Comparison of ENCODE assay signal across 8 cellular contexts in genomic region chr11:63670738-63671321, GRCh38. TPM values are rescaled to one million over a fixed set of nuclear protein-coding genes. Genes with fewer than 3 reads are reported as not detected.
A peak's percentile ranks its signal among the peaks of the same experiment; 100 is the strongest.
DNase-seq lines count a peak whose midpoint lies in the region; ATAC-seq and TF ChIP-seq lines count a peak whose summit lies in the region.

No MANE protein-coding gene starts in this region.

- peak overlapping the region; percentile 96 for H4K12ac ChIP-seq in trophoblast cell (ENCODE audit: low read depth, low read length)

- peak overlapping the region; percentile 71 to 99 (median 93) for H3K4me3 ChIP-seq in heart right ventricle
- H3K4me3 ChIP-seq in trophoblast cell (ENCODE audit: low read depth, low read length) = peak overlapping the region; percentile 70

- peak overlapping the region; percentile 94 for H3K4me2 ChIP-seq in trophoblast cell (ENCODE audit: low read length)

- peak overlapping the region; percentile 74 for H2BK120ac ChIP-seq in trophoblast cell (ENCODE audit: insufficient read depth, low read length, poor library complexity)

- peaks cover 7% of the 10 kb centered on the region for H3K79me2 ChIP-seq in trophoblast cell (ENCODE audit: control insufficient read depth, insufficient read depth, low read length, poor library complexity)

- H3K36me3 Mint-ChIP-seq in CD4-positive, alpha-beta T cell (ENCODE audit: low read depth) = peaks cover 5% of the 10 kb centered on the region

- no peaks in the 10 kb centered on the region for H3K27me3 Mint-ChIP-seq in CD4-positive, alpha-beta T cell

- H3K4me1 ChIP-seq in heart right ventricle (peaks cover 0 to 65% (median 43%) of the 10 kb centered on the region in 9 donors), trophoblast cell (ENCODE audit: control insufficient read depth in 1 of 2, insufficient read depth in 2 of 2, low read length in 2 of 2) (peaks cover 2 to 5% of the 10 kb centered on the region in 2 experiments)

- peak overlapping the region; percentile 26 for H2BK5ac ChIP-seq in trophoblast cell (ENCODE audit: low read depth, low read length, poor library complexity)

- CTCF ChIA-PET in CD4-positive, alpha-beta T cell (lab: Charles Lee) = interaction anchor here (0.9 to 3.3 kb wide), 8 partner anchors 11 to 147 kb away, joined by 3 to 33 read pairs (median 5); partner anchors contain the start of gene RTN3

- POLR2A ChIA-PET in CD4-positive, alpha-beta T cell (lab: Charles Lee) = interaction anchor here (0.8 to 3.8 kb wide), 6 partner anchors 8 to 134 kb away, joined by 3 to 44 read pairs (median 6); partner anchors contain the start of genes PLAAT4 and RTN3

- H3K4me3 Mint-ChIP-seq in CD4-positive, alpha-beta T cell = peak overlapping the region; percentile 88

- peak in 6 of 10 experiments; percentile 3 to 42 (median 18) for DNase-seq in CD4-positive, alpha-beta T cell
- DNase-seq in RPMI7951 (ENCODE audit: low read depth) = peak; percentile 67
- peak; percentile 37 to 61 for DNase-seq in heart right ventricle
- peak; percentile 20 to 57 for DNase-seq in trophoblast cell
- no peak for DNase-seq in NCI-H2171 treated with DMSO at 0.1 percent for 48 hours (lab: John Stamatoyannopoulos, UW)

- peak overlapping the region; percentile 86 for H3K18ac ChIP-seq in trophoblast cell (ENCODE audit: low read length)

- H3K36me3 ChIP-seq in heart right ventricle (peaks cover 0 to 12% (median 0%) of the 10 kb centered on the region in 9 donors), trophoblast cell (ENCODE audit: control insufficient read depth in 1 of 2, insufficient read depth in 2 of 2, low read length in 2 of 2) (peaks cover 0 to 3% of the 10 kb centered on the region in 2 experiments)

- no peaks in the 10 kb centered on the region for H3K9me3 Mint-ChIP-seq in CD4-positive, alpha-beta T cell

- peak overlapping the region; percentile 70 for H3K4ac ChIP-seq in trophoblast cell (ENCODE audit: low read depth, low read length)

- H3K23ac ChIP-seq in trophoblast cell (ENCODE audit: low read length) = no peak overlapping the region

- H3K9me3 ChIP-seq in CD4-positive, alpha-beta T cell (ENCODE audit: control insufficient read depth, low read length) = no peaks in the 10 kb centered on the region
- H3K9me3 ChIP-seq in heart right ventricle (no peaks in the 10 kb centered on the region), trophoblast cell (ENCODE audit: insufficient read depth, low read depth, low read length) (peaks cover 4% of the 10 kb centered on the region)

- H2AFZ ChIP-seq in trophoblast cell (ENCODE audit: insufficient read depth, low read length, poor library complexity) = peak overlapping the region; percentile 33

- TF ChIP-seq CTCF in CD4-positive, alpha-beta T cell (IDR thresholded peaks at IDR 0.05) = no peak
- peak in 8 of 9 donors; percentile 33 to 68 (median 48) for TF ChIP-seq CTCF in heart right ventricle (IDR thresholded peaks at IDR 0.05)

- H2AK5ac ChIP-seq in trophoblast cell (ENCODE audit: low read length) = peak overlapping the region; percentile 36

- ATAC-seq in CD4-positive, alpha-beta T cell (ENCODE audit: poor library complexity) = no peak
- peak; percentile 24 for ATAC-seq in GM19025 (IDR thresholded peaks at IDR 0.05; ENCODE audit: low read depth, unreplicated experiment)
- ATAC-seq in HG03378 (IDR thresholded peaks at IDR 0.05; ENCODE audit: unreplicated experiment) = peak; percentile 10
- ATAC-seq in heart right ventricle = peak; percentile 46 to 75 (median 62)

- peaks cover 12% of the 10 kb centered on the region for H3K79me1 ChIP-seq in trophoblast cell (ENCODE audit: low read length)

- no peak overlapping the region for H2BK12ac ChIP-seq in trophoblast cell (ENCODE audit: low read length)

- 0 to 1% (median 0%) methylated on average over 52 to 54 of the region's 54 CpGs for WGBS in adipose tissue, 3 donors
- WGBS in heart right ventricle, 2 donors = 0% methylated on average over 43 to 54 of the region's 54 CpGs
- WGBS in trophoblast cell (ENCODE audit: extremely low coverage, insufficient coverage, insufficient read length) = no CpG with 5 or more reads among the region's 54 CpGs

- peak overlapping the region; percentile 74 for H3K9ac ChIP-seq in trophoblast cell (ENCODE audit: low read length)

- peak overlapping the region; percentile 75 for H3K27ac ChIP-seq in CD4-positive, alpha-beta T cell (ENCODE audit: low read depth, low read length)
- H3K27ac ChIP-seq in adipose tissue (ENCODE audit: low read depth, low read length) (peak overlapping the region; percentile 80), heart right ventricle (peak overlapping the region; percentile 95 to 100 (median 98)), trophoblast cell (ENCODE audit: low read depth, low read length) (peak overlapping the region; percentile 4)

- H3K27ac Mint-ChIP-seq in CD4-positive, alpha-beta T cell = peak overlapping the region; percentile 82

- intact Hi-C loops in CD4-positive, alpha-beta T cell (cut with DNase I, micrococcal nuclease) = loop anchor here (1.0 to 10.0 kb wide), 5 partner anchors 10 to 494 kb away; partner anchors contain the start of genes RTN3 (in 2 of the 2), MACROD1 (in 1 of the 2) and SPINDOC (in 1 of the 2)
- intact Hi-C loops in heart right ventricle (cut with DNase I) = loop anchor here in 3 of 10 donors (2.0 to 5.0 kb wide), 2 partner anchors 66 to 68 kb away; no protein-coding TSS in a partner anchor

- H4K8ac ChIP-seq in trophoblast cell (ENCODE audit: low read depth, low read length) = peak overlapping the region; percentile 91

- peak overlapping the region; percentile 41 for H3K14ac ChIP-seq in trophoblast cell (ENCODE audit: low read length)

- peak overlapping the region; percentile 81 for H4K91ac ChIP-seq in trophoblast cell (ENCODE audit: low read depth, low read length)

- H3K4me1 Mint-ChIP-seq in CD4-positive, alpha-beta T cell (ENCODE audit: low read depth) = peaks cover 31% of the 10 kb centered on the region

- no peaks in the 10 kb centered on the region for H3K27me3 ChIP-seq in CD4-positive, alpha-beta T cell (ENCODE audit: control insufficient read depth, insufficient read depth, low read length)
- no peaks in the 10 kb centered on the region for H3K27me3 ChIP-seq in heart right ventricle
- no peaks in the 10 kb centered on the region for H3K27me3 ChIP-seq in trophoblast cell (ENCODE audit: insufficient read depth, low read length)

RNA-seq across cellular contexts. Expression of gene ATL3, which starts 0.3 kb away (rescaled TPM):
- total RNA-seq in CD4-positive, alpha-beta T cell = 10 to 100 TPM; 14.5 to 16.5 TPM
- total RNA-seq in RPMI7951 (2014; rRNA removed; shearing (Covaris generic)) = 128 and 139 TPM in 2 replicates
- polyA plus RNA-seq in adipose tissue = 10 to 100 TPM in 2 of 3 donors, 1 to 10 TPM in 1; 7.7 to 21.3 (median 16.6) TPM
- total RNA-seq in heart right ventricle = 10 to 100 TPM in 8 of 10 donors, 1 to 10 TPM in 2; 8.5 to 22.2 (median 12.5) TPM
- polyA plus RNA-seq in heart right ventricle = 1 to 10 TPM; 5.9 to 7.3 TPM
- polyA plus RNA-seq in trophoblast cell (2013) = 17.6 and 18.0 TPM in 2 replicates

RNA-seq across cellular contexts. Expression of gene RTN3, which starts 10.5 kb away (rescaled TPM):
- 10 to 100 TPM; 16.4 to 17.6 TPM for total RNA-seq in CD4-positive, alpha-beta T cell
- total RNA-seq in RPMI7951 (2014; rRNA removed; shearing (Covaris generic)) = 109 and 114 TPM in 2 replicates
- polyA plus RNA-seq in adipose tissue (100 to 1,000 TPM in 1 of 3 donors, 10 to 100 TPM in 2; 74.9 to 196 (median 91.9) TPM), heart right ventricle (10 to 100 TPM; 31.1 to 51.7 TPM)
- total RNA-seq in heart right ventricle = 10 to 100 TPM; 38.0 to 72.0 (median 55.4) TPM
- polyA plus RNA-seq in trophoblast cell (2013) = 186 and 191 TPM in 2 replicates

RNA-seq across cellular contexts. Expression of gene PLAAT3, which starts 56.6 kb away (rescaled TPM):
- total RNA-seq in CD4-positive, alpha-beta T cell = 1 to 10 TPM; 2.4 to 3.6 TPM
- 7.3 and 8.8 TPM in 2 replicates for total RNA-seq in RPMI7951 (2014; rRNA removed; shearing (Covaris generic))
- polyA plus RNA-seq in adipose tissue (100 to 1,000 TPM in 2 of 3 donors, 10 to 100 TPM in 1; 57.4 to 771 (median 200) TPM), heart right ventricle (100 to 1,000 TPM; 118 to 159 TPM)
- 100 to 1,000 TPM in 9 of 10 donors, 10 to 100 TPM in 1; 82.8 to 211 (median 137) TPM for total RNA-seq in heart right ventricle
- polyA plus RNA-seq in trophoblast cell (2013) = 64.9 and 69.8 TPM in 2 replicates

Comparison
In these comparisons a context has a peak if more than half of its experiments do, and no peak if none do; other contexts are left out.
1. H3K27ac ChIP-seq: peak in every context shown above with its lines; median percentile 98 in heart right ventricle; 80 in adipose tissue; 75 in CD4-positive, alpha-beta T cell; 4 in trophoblast cell.